In genomic region chr14:61391119-61391518, GRCh38 we compare ENCODE assay signal across 22 cellular contexts.
DNase-seq lines count a peak whose midpoint lies in the region; TF ChIP-seq lines count a peak whose summit lies in the region.
"Had no signal": no experiment of that assay in that cellular context is flagged by ENCODE, and none has a peak within 500 bp of the region (broad histone marks: within the 10 kb centered on the region; RNA-seq: fewer than 3 reads in every experiment).

No MANE protein-coding gene starts in this region.

- CTCF ChIA-PET in activated CD4-positive, alpha-beta memory T cell treated with anti-CD3 and anti-CD28 coated beads for 36 hours (lab: Charles Lee), result no interaction called here

- H3K9me3 ChIP-seq in endocrine pancreas (ENCODE audit: control insufficient read depth, low read length), result no peaks in the 10 kb centered on the region
- H3K9me3 ChIP-seq: BE2C, mucosa of descending colon, pancreas, right atrium auricular region, spleen, uterus had no signal

- intact Hi-C loops in activated CD4-positive, alpha-beta memory T cell treated with anti-CD3 and anti-CD28 coated beads for 36 hours (cut with micrococcal nuclease), result no loop called here

- H3K4me1 Mint-ChIP-seq in activated T-cell treated with anti-CD3 and anti-CD28 coated beads, Interleukin-2, amount 50 U/mL, for 24 hours (ENCODE audit: low read depth), result peaks cover 2% of the 10 kb centered on the region
- H3K4me1 Mint-ChIP-seq in activated CD4-positive, alpha-beta memory T cell treated with anti-CD3 and anti-CD28 coated beads for 36 hours (ENCODE audit: low read depth), result peaks cover 39% of the 10 kb centered on the region

- peaks cover 31% of the 10 kb centered on the region for H3K4me1 ChIP-seq in endocrine pancreas (ENCODE audit: control insufficient read depth, insufficient read depth, low read length)
- H3K4me1 ChIP-seq: BE2C, uterus had no signal

- no peaks in the 10 kb centered on the region for H3K9me3 Mint-ChIP-seq in activated T-cell treated with anti-CD3 and anti-CD28 coated beads, Interleukin-2, amount 50 U/mL, for 24 hours
- H3K9me3 Mint-ChIP-seq in activated CD4-positive, alpha-beta memory T cell treated with anti-CD3 and anti-CD28 coated beads for 36 hours, result no peaks in the 10 kb centered on the region
- H3K9me3 Mint-ChIP-seq: stimulated activated effector memory CD8-positive, alpha-beta T cell treated with anti-CD3 and anti-CD28 coated beads, Interleukin-12 subunit alpha, Interleukin-12 subunit beta, amount 100 ng/mL, for 72 hours had no signal

- TF ChIP-seq CTCF in GM12864 (IDR thresholded peaks at IDR 0.05; ENCODE audit: low read depth, low read length, missing control alignments), result no peak

- H3K36me3 ChIP-seq in endocrine pancreas (ENCODE audit: control insufficient read depth, insufficient read depth, low read length), result no peaks in the 10 kb centered on the region
- H3K36me3 ChIP-seq: BE2C, pancreas, right atrium auricular region, spleen, uterus had no signal

- no peak for DNase-seq in activated T-cell treated with anti-CD3 and anti-CD28 coated beads, Interleukin-2, amount 50 U/mL, for 24 hours
- DNase-seq in activated T-cell treated with anti-CD3 and anti-CD28 coated beads, Interleukin-2, amount 50 U/mL, for 48 hours, result no peak
- DNase-seq in GM12864 (ENCODE audit: low read depth) (no peak), ureter (ENCODE audit: low spot score) (no peak), RPMI8226 (no peak)
- no peak for DNase-seq in activated CD4-positive, alpha-beta memory T cell treated with anti-CD3 and anti-CD28 coated beads for 36 hours
- no peak for DNase-seq in activated CD4-positive, CD25-positive, alpha-beta regulatory T cell (lab: John Stamatoyannopoulos, UW)
- DNase-seq: BE2C; central memory CD4-positive, alpha-beta T cell; glutamatergic neuron; mucosa of descending colon; NCI-H1092; NCI-H187; NCI-H526 treated with DMSO at 0.1 percent for 48 hours; pancreas; spleen; stimulated activated CD4-positive, alpha-beta T cell treated with anti-CD3 and anti-CD28 coated beads, Interleukin-2, amount 100 ng/mL, for 48 hours; uterus had no signal

- no peaks in the 10 kb centered on the region for H3K27me3 ChIP-seq in endocrine pancreas (ENCODE audit: control insufficient read depth, insufficient read depth, low read length)
- H3K27me3 ChIP-seq: pancreas, right atrium auricular region, spleen, uterus had no signal

- peak overlapping the region; percentile 87 for H3K27ac Mint-ChIP-seq in activated T-cell treated with anti-CD3 and anti-CD28 coated beads, Interleukin-2, amount 50 U/mL, for 24 hours
- H3K27ac Mint-ChIP-seq in activated CD4-positive, alpha-beta memory T cell treated with anti-CD3 and anti-CD28 coated beads for 36 hours, result peak overlapping the region; percentile 59
- H3K27ac Mint-ChIP-seq: stimulated activated effector memory CD8-positive, alpha-beta T cell treated with anti-CD3 and anti-CD28 coated beads, Interleukin-12 subunit alpha, Interleukin-12 subunit beta, amount 100 ng/mL, for 72 hours had no signal

- H3K4me3 Mint-ChIP-seq in activated T-cell treated with anti-CD3 and anti-CD28 coated beads, Interleukin-2, amount 50 U/mL, for 24 hours, result peak overlapping the region; percentile 72
- H3K4me3 Mint-ChIP-seq in activated CD4-positive, alpha-beta memory T cell treated with anti-CD3 and anti-CD28 coated beads for 36 hours, result peak overlapping the region; percentile 65
- H3K4me3 Mint-ChIP-seq: stimulated activated effector memory CD8-positive, alpha-beta T cell treated with anti-CD3 and anti-CD28 coated beads, Interleukin-12 subunit alpha, Interleukin-12 subunit beta, amount 100 ng/mL, for 72 hours had no signal

- H3K4me3 ChIP-seq in GM12864 (ENCODE audit: low read depth, low read length) (peak overlapping the region; percentile 6; the same call in 1 of the 2 replicates), endocrine pancreas (ENCODE audit: control insufficient read depth, insufficient read depth, low read length) (peak overlapping the region; percentile 64)
- H3K4me3 ChIP-seq: lung, mucosa of descending colon, pancreas, right atrium auricular region, uterus had no signal

- H3K36me3 Mint-ChIP-seq in activated T-cell treated with anti-CD3 and anti-CD28 coated beads, Interleukin-2, amount 50 U/mL, for 24 hours (ENCODE audit: low read depth), result peaks cover 50% of the 10 kb centered on the region
- H3K36me3 Mint-ChIP-seq in activated CD4-positive, alpha-beta memory T cell treated with anti-CD3 and anti-CD28 coated beads for 36 hours, result peaks cover 39% of the 10 kb centered on the region

- POLR2A ChIA-PET in activated CD4-positive, alpha-beta memory T cell treated with anti-CD3 and anti-CD28 coated beads for 36 hours (lab: Charles Lee), result interaction anchor here (0.7 to 1.3 kb wide), 2 partner anchors 23 to 59 kb away, joined by 3 read pairs; no protein-coding TSS in a partner anchor

- no peak overlapping the region for H3K9ac ChIP-seq in endocrine pancreas (ENCODE audit: control insufficient read depth, insufficient read depth, low read length)

- no peaks in the 10 kb centered on the region for H3K27me3 Mint-ChIP-seq in activated T-cell treated with anti-CD3 and anti-CD28 coated beads, Interleukin-2, amount 50 U/mL, for 24 hours
- no peaks in the 10 kb centered on the region for H3K27me3 Mint-ChIP-seq in activated CD4-positive, alpha-beta memory T cell treated with anti-CD3 and anti-CD28 coated beads for 36 hours
